In the genomic region with DNA sequence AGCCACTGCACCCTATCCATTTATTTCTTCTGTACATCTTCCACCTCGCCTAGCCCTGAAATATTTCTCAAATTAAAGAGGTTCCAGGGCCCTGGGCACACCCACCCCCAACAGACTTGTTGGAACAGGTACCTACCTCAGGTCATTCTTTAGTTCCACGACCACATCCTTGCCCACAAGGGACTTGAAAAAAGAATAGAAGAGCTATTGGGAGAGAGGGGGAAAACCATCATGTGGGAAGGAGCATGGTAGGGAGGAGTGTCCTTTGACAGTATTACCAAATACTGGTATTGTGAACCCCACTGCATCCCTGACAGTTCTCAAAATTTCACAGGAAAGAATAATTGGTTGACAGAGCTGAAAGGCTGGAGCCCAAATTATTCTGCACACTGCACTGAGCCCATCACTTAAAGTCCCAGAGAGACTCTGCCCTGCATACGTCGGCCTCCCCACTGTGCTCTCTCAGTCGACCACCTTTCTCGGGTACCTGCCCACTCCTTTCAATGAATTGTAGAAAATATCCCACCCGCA, we compare ENCODE assay signal across 8 cellular contexts. TPM values are rescaled to one million over a fixed set of nuclear protein-coding genes. Genes with fewer than 3 reads are reported as not detected.
DNase-seq lines count a peak whose midpoint lies in the region; ATAC-seq and TF ChIP-seq lines count a peak whose summit lies in the region.

No MANE protein-coding gene starts in this region.

- H3K9me3 ChIP-seq in A673 (ENCODE audit: low read depth, low read length, poor library complexity, severe bottlenecking) = no peaks in the 10 kb centered on the region
- H3K9me3 ChIP-seq in iPS DF 6.9 (ENCODE audit: control insufficient read depth, insufficient read depth, low read length) = no peaks in the 10 kb centered on the region

- intact Hi-C loops in A673 (cut with micrococcal nuclease; ENCODE audit: unreplicated experiment) = no loop called here

- H3K4me3 ChIP-seq in A673 (ENCODE audit: low read depth, low read length, poor library complexity, severe bottlenecking) = peak overlapping the region; percentile 66
- peak overlapping the region; percentile 96; the same call in 1 of the 2 replicates for H3K4me3 ChIP-seq in iPS DF 6.9 (ENCODE audit: low read length)

- H3K27me3 ChIP-seq in A673 (replicated peaks; ENCODE audit: insufficient read depth, low read depth, low read length, poor library complexity) (no peaks in the 10 kb centered on the region), iPS DF 6.9 (ENCODE audit: control insufficient read depth, insufficient read depth, low read length) (no peaks in the 10 kb centered on the region)

- H3K4me1 ChIP-seq in A673 (ENCODE audit: insufficient read depth, low read length, poor library complexity, severe bottlenecking) = no peaks in the 10 kb centered on the region
- no peaks in the 10 kb centered on the region for H3K4me1 ChIP-seq in iPS DF 6.9 (ENCODE audit: control insufficient read depth, insufficient read depth, low read length)

- no peaks in the 10 kb centered on the region for H3K9me3 Mint-ChIP-seq in activated T-cell treated with anti-CD3 and anti-CD28 coated beads, Interleukin-2, amount 50 U/mL, for 72 hours
- H3K9me3 Mint-ChIP-seq in stimulated activated naive B cell treated with anti-CD40 and anti-IgM and Interleukin-4, amounts not matched to agents 10 μg/mL and 1 μg/mL and 100 μg/mL, for 72 hours = no peaks in the 10 kb centered on the region

- peaks cover 37% of the 10 kb centered on the region for H3K4me1 Mint-ChIP-seq in activated T-cell treated with anti-CD3 and anti-CD28 coated beads, Interleukin-2, amount 50 U/mL, for 72 hours (ENCODE audit: low read depth)
- peaks cover 12 to 24% of the 10 kb centered on the region in 2 donors for H3K4me1 Mint-ChIP-seq in stimulated activated naive B cell treated with anti-CD40 and anti-IgM and Interleukin-4, amounts not matched to agents 10 μg/mL and 1 μg/mL and 100 μg/mL, for 72 hours

- peak overlapping the region; percentile 99 to 100 for H3K4me3 Mint-ChIP-seq in activated T-cell treated with anti-CD3 and anti-CD28 coated beads, Interleukin-2, amount 50 U/mL, for 72 hours
- peak overlapping the region; percentile 94 to 95 for H3K4me3 Mint-ChIP-seq in stimulated activated naive B cell treated with anti-CD40 and anti-IgM and Interleukin-4, amounts not matched to agents 10 μg/mL and 1 μg/mL and 100 μg/mL, for 72 hours

- H3K27ac ChIP-seq in A673 (ENCODE audit: low read depth, low read length, poor library complexity, severe bottlenecking) (peak overlapping the region; percentile 91), iPS DF 6.9 (ENCODE audit: low read length) (no peak overlapping the region)

- H3K36me3 Mint-ChIP-seq in activated T-cell treated with anti-CD3 and anti-CD28 coated beads, Interleukin-2, amount 50 U/mL, for 72 hours (ENCODE audit: insufficient read depth in 2 of 2) = peaks cover 4 to 17% of the 10 kb centered on the region in 2 donors
- peaks cover 12 to 28% of the 10 kb centered on the region in 2 donors for H3K36me3 Mint-ChIP-seq in stimulated activated naive B cell treated with anti-CD40 and anti-IgM and Interleukin-4, amounts not matched to agents 10 μg/mL and 1 μg/mL and 100 μg/mL, for 72 hours

- H3K36me3 ChIP-seq in A673 (ENCODE audit: insufficient read depth, low read length, poor library complexity, severe bottlenecking) (peaks cover 16% of the 10 kb centered on the region), iPS DF 6.9 (ENCODE audit: control insufficient read depth, insufficient read depth, low read length) (peaks cover 2% of the 10 kb centered on the region; the same call in 1 of the 2 replicates)

- TSS peak; percentile 65 for BruUV-seq in A673 (replicated peaks; lab: Mats Ljungman, UMichigan)

- POLR2A ChIA-PET in A673 (lab: Charles Lee; ENCODE audit: low non-redundant PET) = interaction anchor here (1.3 kb wide), 1 partner anchor 9 kb away, joined by 12 read pairs; a partner anchor contains a TSS

- no CpG with 5 or more reads among the region's 7 CpGs for WGBS in iPS DF 6.9 (ENCODE audit: insufficient coverage, insufficient read length)

- DNase-seq in A673 (ENCODE audit: low spot score) (no peak), iPS DF 6.9 (ENCODE audit: low read depth, low spot score) (no peak), NCI-H1048 (lab: John Stamatoyannopoulos, UW) (no peak), NCI-H146 treated with DMSO at 0.1 percent for 48 hours (lab: John Stamatoyannopoulos, UW; ENCODE audit: unreplicated experiment) (no peak)
- no peak for DNase-seq in activated T-cell treated with anti-CD3 and anti-CD28 coated beads, Interleukin-2, amount 50 U/mL, for 72 hours
- DNase-seq in stimulated activated naive B cell treated with anti-CD40 and anti-IgM and Interleukin-4, amounts not matched to agents 10 μg/mL and 1 μg/mL and 100 μg/mL, for 72 hours = no peak

- ATAC-seq in HG02588 (IDR thresholded peaks at IDR 0.05; ENCODE audit: unreplicated experiment) (peak; percentile 13), GM19463 (IDR thresholded peaks at IDR 0.05; ENCODE audit: unreplicated experiment) (no peak)
- peak; percentile 13 for ATAC-seq in activated T-cell treated with anti-CD3 and anti-CD28 coated beads, Interleukin-2, amount 50 U/mL, for 72 hours (replicated peaks in 1 of 2)
- ATAC-seq in stimulated activated naive B cell treated with anti-CD40 and anti-IgM and Interleukin-4, amounts not matched to agents 10 μg/mL and 1 μg/mL and 100 μg/mL, for 72 hours (replicated peaks) = peak; percentile 44 to 46

- peak overlapping the region; percentile 99 for H3K27ac Mint-ChIP-seq in activated T-cell treated with anti-CD3 and anti-CD28 coated beads, Interleukin-2, amount 50 U/mL, for 72 hours
- H3K27ac Mint-ChIP-seq in stimulated activated naive B cell treated with anti-CD40 and anti-IgM and Interleukin-4, amounts not matched to agents 10 μg/mL and 1 μg/mL and 100 μg/mL, for 72 hours = peak overlapping the region; percentile 98

- TF ChIP-seq CTCF in A673 (conservative IDR thresholded peaks at IDR 0.05; ENCODE audit: low read depth, low read length) = no peak

- CTCF ChIA-PET in A673 (lab: Charles Lee) = interaction anchor here (1.1 kb wide), 1 partner anchor 24 kb away, joined by 6 read pairs; no protein-coding TSS in a partner anchor

- no peaks in the 10 kb centered on the region for H3K27me3 Mint-ChIP-seq in activated T-cell treated with anti-CD3 and anti-CD28 coated beads, Interleukin-2, amount 50 U/mL, for 72 hours (ENCODE audit: low read depth)
- H3K27me3 Mint-ChIP-seq in stimulated activated naive B cell treated with anti-CD40 and anti-IgM and Interleukin-4, amounts not matched to agents 10 μg/mL and 1 μg/mL and 100 μg/mL, for 72 hours = no peaks in the 10 kb centered on the region

RNA-seq across cellular contexts. Expression of a gene that starts 0.8 kb away (rescaled TPM):
- 99.8 and 104 TPM in 2 replicates for total RNA-seq in A673 (2021)
- total RNA-seq in activated T-cell treated with anti-CD3 and anti-CD28 coated beads, Interleukin-2, amount 50 U/mL, for 72 hours = 100 to 1,000 TPM; 122 to 123 TPM

RNA-seq across cellular contexts. Expression of a gene that starts 9.1 kb away (rescaled TPM):
- total RNA-seq in A673 (2021) = 1.1 and 1.4 TPM in 2 replicates
- 1 to 10 TPM; 2.9 to 3.1 TPM for total RNA-seq in activated T-cell treated with anti-CD3 and anti-CD28 coated beads, Interleukin-2, amount 50 U/mL, for 72 hours

RNA-seq across cellular contexts. Expression of a gene that starts 9.3 kb away (rescaled TPM):
- total RNA-seq in A673 (2021) = 113 and 129 TPM in 2 replicates
- total RNA-seq in activated T-cell treated with anti-CD3 and anti-CD28 coated beads, Interleukin-2, amount 50 U/mL, for 72 hours = 10 to 100 TPM; 16.5 to 37.6 TPM

RNA-seq across cellular contexts. Expression of a gene that starts 10.5 kb away (rescaled TPM):
- total RNA-seq in A673 (2021) = 233 and 247 TPM in 2 replicates
- 100 to 1,000 TPM in 1 of 2 donors, 10 to 100 TPM in 1; 91.3 to 101 TPM for total RNA-seq in activated T-cell treated with anti-CD3 and anti-CD28 coated beads, Interleukin-2, amount 50 U/mL, for 72 hours

RNA-seq across cellular contexts. Expression of a gene that starts 21.5 kb away (rescaled TPM):
- total RNA-seq in A673 (2021) = 116 and 131 TPM in 2 replicates
- total RNA-seq in activated T-cell treated with anti-CD3 and anti-CD28 coated beads, Interleukin-2, amount 50 U/mL, for 72 hours = 10 to 100 TPM; 31.6 to 44.9 TPM
